Comparison of ENCODE assay signal across 1 cellular context in genomic region chr9:73034962-73035361, GRCh38.
TF ChIP-seq lines count a peak whose summit lies in the region.

No MANE protein-coding gene starts in this region.

TF ChIP-seq in A549, 52 proteins besides CTCF, POLR2A, EP300 and RAD21 (continued from another document):
- TF ChIP-seq CEBPB (IDR thresholded peaks at IDR 0.05): no peak
- no peak for TF ChIP-seq TFCP2L1 (CRISPR knock-in tag; IDR thresholded peaks at IDR 0.05)
- TF ChIP-seq ZFP36 (IDR thresholded peaks at IDR 0.05; ENCODE audit: borderline replicate concordance, partially characterized antibody): no peak
- no peak for TF ChIP-seq PHF8 (IDR thresholded peaks at IDR 0.05; ENCODE audit: borderline replicate concordance, low read depth)
- TF ChIP-seq NPAS2 (CRISPR knock-in tag; IDR thresholded peaks at IDR 0.05; ENCODE audit: borderline replicate concordance): no peak
TF ChIP-seq in A549: peak in this region for 0.
